Comparison of ENCODE assay signal across 1 cellular context in the genomic region with DNA sequence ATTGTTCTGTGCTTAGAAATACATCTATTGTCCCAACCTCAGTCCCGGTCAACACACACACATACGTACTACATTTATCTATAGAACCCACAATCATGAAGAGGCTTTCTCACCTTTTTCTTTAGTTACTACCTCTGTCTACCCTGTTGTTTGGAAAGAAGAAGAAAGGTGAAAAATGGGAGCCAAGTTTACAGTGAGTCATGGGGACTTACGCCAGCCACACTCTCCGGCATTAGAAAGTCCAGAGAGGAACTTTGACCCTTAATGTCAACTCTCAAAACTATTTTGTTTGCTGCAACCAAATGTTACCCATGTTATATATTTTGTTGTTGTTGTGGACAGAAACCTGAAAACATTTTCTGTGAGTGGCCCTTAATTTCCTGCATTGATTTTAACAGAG.
TF ChIP-seq lines count a peak whose summit lies in the region.

No MANE protein-coding gene starts in this region.

TF ChIP-seq in liver, 16 proteins besides CTCF, POLR2A, EP300 and RAD21 (continued from another document):
- TF ChIP-seq, protein P1, sequence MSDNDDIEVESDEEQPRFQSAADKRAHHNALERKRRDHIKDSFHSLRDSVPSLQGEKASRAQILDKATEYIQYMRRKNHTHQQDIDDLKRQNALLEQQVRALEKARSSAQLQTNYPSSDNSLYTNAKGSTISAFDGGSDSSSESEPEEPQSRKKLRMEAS (IDR thresholded peaks at IDR 0.05) = no peak
- peak; percentile 42 for TF ChIP-seq HNF4G (IDR thresholded peaks at IDR 0.05)
- no peak for TF ChIP-seq FOXA1 (IDR thresholded peaks at IDR 0.05)
- TF ChIP-seq, protein P2, sequence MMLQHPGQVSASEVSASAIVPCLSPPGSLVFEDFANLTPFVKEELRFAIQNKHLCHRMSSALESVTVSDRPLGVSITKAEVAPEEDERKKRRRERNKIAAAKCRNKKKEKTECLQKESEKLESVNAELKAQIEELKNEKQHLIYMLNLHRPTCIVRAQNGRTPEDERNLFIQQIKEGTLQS (IDR thresholded peaks at IDR 0.05) = peak; percentile 58
- TF ChIP-seq FOXA2 (IDR thresholded peaks at IDR 0.05) = no peak
